1 cellular context compared by ENCODE assay signal in the genomic region with DNA sequence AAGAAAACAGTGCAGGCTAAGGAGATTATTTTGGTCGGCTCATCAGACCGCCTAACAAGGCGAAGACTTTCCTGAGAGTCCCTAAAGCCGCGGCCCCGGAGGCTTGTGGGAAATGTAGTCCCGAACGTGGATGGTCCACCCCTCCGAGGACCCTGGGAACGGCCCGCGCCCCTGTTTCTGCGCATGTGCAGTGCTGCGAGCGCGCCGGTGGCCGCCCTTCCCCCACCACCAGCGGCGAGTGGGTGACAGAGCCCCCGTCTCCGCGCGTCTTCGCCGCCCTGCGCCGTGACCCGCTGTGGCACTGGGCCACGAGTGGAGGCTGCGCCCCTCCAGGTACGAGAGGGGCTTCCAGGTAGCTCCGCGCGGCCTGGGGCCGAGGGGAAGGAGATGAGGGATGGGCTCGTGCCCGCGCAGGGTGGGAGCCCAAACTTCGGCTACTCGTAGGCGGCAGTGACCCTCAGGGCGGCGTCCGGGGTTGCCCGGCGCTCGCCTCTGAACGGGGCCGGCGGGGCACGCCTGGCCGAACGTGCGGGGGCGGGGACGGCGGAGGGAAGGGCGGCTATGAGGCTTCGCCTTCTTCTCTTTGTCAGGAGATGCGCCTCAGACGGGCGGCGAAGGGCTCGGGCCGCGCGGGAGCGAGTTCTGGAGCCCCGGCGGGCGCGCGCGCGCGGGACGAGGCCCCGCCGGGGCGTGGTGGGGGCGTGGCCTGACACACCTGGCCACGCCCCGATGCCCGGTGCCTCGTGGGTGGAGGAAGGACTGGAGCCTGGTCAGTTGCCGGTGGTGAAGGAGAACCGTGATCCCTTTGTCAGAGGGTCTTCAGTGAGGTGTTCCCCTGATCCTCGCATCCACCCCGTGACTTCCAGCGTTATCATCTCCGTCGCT.
TF ChIP-seq lines count a peak whose summit lies in the region.

A gene (plus strand): TSS at position 214 of the 885 bp plus-strand sequence. CDS start 4,428 bp downstream, outside the sequence.

TF ChIP-seq in K562, 482 proteins besides CTCF, POLR2A, EP300 and RAD21 (continued from another document and continues in another):
- TF ChIP-seq GABPB1 (CRISPR knock-in tag; IDR thresholded peaks at IDR 0.05) = peak; percentile 83
- 0 out of 2 replicates have a peak, but pooled peaks have one; percentile 44 for TF ChIP-seq KLF13 (tag; IDR thresholded peaks at IDR 0.05; ENCODE audit: borderline replicate concordance, low read depth)
- peak; percentile 25 for TF ChIP-seq POU5F1 (IDR thresholded peaks at IDR 0.05; ENCODE audit: borderline replicate concordance, low read depth, low read length, partially characterized antibody)
- TF ChIP-seq RBFOX2 (IDR thresholded peaks at IDR 0.05; ENCODE audit: low read depth, low read length) = peak; percentile 88
- TF ChIP-seq, protein P1, sequence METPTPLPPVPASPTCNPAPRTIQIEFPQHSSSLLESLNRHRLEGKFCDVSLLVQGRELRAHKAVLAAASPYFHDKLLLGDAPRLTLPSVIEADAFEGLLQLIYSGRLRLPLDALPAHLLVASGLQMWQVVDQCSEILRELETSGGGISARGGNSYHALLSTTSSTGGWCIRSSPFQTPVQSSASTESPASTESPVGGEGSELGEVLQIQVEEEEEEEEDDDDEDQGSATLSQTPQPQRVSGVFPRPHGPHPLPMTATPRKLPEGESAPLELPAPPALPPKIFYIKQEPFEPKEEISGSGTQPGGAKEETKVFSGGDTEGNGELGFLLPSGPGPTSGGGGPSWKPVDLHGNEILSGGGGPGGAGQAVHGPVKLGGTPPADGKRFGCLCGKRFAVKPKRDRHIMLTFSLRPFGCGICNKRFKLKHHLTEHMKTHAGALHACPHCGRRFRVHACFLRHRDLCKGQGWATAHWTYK (CRISPR knock-in tag; IDR thresholded peaks at IDR 0.05) = peak; percentile 72; the same call in 1 of the 2 replicates
- no peak for TF ChIP-seq ETV1 (tag; conservative IDR thresholded peaks at IDR 0.05; ENCODE audit: low read depth)
- peak; percentile 86 for TF ChIP-seq ZBTB7A (IDR thresholded peaks at IDR 0.05; ENCODE audit: borderline replicate concordance, control insufficient read depth, low read depth, low read length)
- TF ChIP-seq FOXA3 (CRISPR knock-in tag; conservative IDR thresholded peaks at IDR 0.05 in 1 of 2, IDR thresholded peaks at IDR 0.05 in 1 of 2) = no peak
- TF ChIP-seq ZNF766 (CRISPR knock-in tag; conservative IDR thresholded peaks at IDR 0.05) = peak; percentile 45; the same call in 1 of the 2 replicates
- TF ChIP-seq C11orf30 (IDR thresholded peaks at IDR 0.05; ENCODE audit: low read depth) = no peak
- TF ChIP-seq CBX3 (IDR thresholded peaks at IDR 0.05; ENCODE audit: borderline replicate concordance in 1 of 2, low read length in 2 of 2) = peak in 1 of 2 experiments; percentile 57; a peak in 1 of 3 replicates
- TF ChIP-seq ERF (CRISPR knock-in tag; IDR thresholded peaks at IDR 0.05) = 0 out of 2 replicates have a peak, but pooled peaks have one; percentile 59
- TF ChIP-seq, protein P2, sequence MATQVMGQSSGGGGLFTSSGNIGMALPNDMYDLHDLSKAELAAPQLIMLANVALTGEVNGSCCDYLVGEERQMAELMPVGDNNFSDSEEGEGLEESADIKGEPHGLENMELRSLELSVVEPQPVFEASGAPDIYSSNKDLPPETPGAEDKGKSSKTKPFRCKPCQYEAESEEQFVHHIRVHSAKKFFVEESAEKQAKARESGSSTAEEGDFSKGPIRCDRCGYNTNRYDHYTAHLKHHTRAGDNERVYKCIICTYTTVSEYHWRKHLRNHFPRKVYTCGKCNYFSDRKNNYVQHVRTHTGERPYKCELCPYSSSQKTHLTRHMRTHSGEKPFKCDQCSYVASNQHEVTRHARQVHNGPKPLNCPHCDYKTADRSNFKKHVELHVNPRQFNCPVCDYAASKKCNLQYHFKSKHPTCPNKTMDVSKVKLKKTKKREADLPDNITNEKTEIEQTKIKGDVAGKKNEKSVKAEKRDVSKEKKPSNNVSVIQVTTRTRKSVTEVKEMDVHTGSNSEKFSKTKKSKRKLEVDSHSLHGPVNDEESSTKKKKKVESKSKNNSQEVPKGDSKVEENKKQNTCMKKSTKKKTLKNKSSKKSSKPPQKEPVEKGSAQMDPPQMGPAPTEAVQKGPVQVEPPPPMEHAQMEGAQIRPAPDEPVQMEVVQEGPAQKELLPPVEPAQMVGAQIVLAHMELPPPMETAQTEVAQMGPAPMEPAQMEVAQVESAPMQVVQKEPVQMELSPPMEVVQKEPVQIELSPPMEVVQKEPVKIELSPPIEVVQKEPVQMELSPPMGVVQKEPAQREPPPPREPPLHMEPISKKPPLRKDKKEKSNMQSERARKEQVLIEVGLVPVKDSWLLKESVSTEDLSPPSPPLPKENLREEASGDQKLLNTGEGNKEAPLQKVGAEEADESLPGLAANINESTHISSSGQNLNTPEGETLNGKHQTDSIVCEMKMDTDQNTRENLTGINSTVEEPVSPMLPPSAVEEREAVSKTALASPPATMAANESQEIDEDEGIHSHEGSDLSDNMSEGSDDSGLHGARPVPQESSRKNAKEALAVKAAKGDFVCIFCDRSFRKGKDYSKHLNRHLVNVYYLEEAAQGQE (CRISPR knock-in tag; IDR thresholded peaks at IDR 0.05; ENCODE audit: low read depth) = peak; percentile 72; the same call in 1 of the 2 replicates
- TF ChIP-seq JUND (IDR thresholded peaks at IDR 0.05; ENCODE audit: borderline replicate concordance, low read depth, low read length) = peak; percentile 19; the same call in 1 of the 2 replicates
- TF ChIP-seq JUND (tag; IDR thresholded peaks at IDR 0.05; ENCODE audit: borderline replicate concordance, low read depth, low read length) = no peak; the same call in 2 of the 3 replicates
- TF ChIP-seq, protein P3, sequence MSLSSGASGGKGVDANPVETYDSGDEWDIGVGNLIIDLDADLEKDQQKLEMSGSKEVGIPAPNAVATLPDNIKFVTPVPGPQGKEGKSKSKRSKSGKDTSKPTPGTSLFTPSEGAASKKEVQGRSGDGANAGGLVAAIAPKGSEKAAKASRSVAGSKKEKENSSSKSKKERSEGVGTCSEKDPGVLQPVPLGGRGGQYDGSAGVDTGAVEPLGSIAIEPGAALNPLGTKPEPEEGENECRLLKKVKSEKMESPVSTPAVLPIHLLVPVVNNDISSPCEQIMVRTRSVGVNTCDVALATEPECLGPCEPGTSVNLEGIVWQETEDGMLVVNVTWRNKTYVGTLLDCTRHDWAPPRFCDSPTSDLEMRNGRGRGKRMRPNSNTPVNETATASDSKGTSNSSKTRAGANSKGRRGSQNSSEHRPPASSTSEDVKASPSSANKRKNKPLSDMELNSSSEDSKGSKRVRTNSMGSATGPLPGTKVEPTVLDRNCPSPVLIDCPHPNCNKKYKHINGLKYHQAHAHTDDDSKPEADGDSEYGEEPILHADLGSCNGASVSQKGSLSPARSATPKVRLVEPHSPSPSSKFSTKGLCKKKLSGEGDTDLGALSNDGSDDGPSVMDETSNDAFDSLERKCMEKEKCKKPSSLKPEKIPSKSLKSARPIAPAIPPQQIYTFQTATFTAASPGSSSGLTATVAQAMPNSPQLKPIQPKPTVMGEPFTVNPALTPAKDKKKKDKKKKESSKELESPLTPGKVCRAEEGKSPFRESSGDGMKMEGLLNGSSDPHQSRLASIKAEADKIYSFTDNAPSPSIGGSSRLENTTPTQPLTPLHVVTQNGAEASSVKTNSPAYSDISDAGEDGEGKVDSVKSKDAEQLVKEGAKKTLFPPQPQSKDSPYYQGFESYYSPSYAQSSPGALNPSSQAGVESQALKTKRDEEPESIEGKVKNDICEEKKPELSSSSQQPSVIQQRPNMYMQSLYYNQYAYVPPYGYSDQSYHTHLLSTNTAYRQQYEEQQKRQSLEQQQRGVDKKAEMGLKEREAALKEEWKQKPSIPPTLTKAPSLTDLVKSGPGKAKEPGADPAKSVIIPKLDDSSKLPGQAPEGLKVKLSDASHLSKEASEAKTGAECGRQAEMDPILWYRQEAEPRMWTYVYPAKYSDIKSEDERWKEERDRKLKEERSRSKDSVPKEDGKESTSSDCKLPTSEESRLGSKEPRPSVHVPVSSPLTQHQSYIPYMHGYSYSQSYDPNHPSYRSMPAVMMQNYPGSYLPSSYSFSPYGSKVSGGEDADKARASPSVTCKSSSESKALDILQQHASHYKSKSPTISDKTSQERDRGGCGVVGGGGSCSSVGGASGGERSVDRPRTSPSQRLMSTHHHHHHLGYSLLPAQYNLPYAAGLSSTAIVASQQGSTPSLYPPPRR (CRISPR knock-in tag; IDR thresholded peaks at IDR 0.05; ENCODE audit: borderline replicate concordance) = 0 out of 2 replicates have a peak, but pooled peaks have one; percentile 26
- TF ChIP-seq, protein P4, sequence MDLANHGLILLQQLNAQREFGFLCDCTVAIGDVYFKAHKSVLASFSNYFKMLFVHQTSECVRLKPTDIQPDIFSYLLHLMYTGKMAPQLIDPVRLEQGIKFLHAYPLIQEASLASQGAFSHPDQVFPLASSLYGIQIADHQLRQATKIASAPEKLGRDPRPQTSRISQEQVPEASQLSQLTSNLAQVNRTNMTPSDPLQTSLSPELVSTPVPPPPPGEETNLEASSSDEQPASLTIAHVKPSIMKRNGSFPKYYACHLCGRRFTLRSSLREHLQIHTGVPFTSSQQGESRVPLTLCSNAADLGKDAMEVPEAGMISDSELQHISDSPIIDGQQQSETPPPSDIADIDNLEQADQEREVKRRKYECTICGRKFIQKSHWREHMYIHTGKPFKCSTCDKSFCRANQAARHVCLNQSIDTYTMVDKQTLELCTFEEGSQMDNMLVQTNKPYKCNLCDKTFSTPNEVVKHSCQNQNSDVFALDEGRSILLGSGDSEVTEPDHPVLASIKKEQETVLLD (IDR thresholded peaks at IDR 0.05) = 0 out of 2 replicates have a peak, but pooled peaks have one; percentile 40
- TF ChIP-seq GATAD2B (IDR thresholded peaks at IDR 0.05; ENCODE audit: borderline replicate concordance) = peak; percentile 32; the same call in 1 of the 2 replicates
- no peak for TF ChIP-seq HNRNPK (IDR thresholded peaks at IDR 0.05; ENCODE audit: low read depth, low read length, poor library complexity, severe bottlenecking)
- TF ChIP-seq, protein P5, sequence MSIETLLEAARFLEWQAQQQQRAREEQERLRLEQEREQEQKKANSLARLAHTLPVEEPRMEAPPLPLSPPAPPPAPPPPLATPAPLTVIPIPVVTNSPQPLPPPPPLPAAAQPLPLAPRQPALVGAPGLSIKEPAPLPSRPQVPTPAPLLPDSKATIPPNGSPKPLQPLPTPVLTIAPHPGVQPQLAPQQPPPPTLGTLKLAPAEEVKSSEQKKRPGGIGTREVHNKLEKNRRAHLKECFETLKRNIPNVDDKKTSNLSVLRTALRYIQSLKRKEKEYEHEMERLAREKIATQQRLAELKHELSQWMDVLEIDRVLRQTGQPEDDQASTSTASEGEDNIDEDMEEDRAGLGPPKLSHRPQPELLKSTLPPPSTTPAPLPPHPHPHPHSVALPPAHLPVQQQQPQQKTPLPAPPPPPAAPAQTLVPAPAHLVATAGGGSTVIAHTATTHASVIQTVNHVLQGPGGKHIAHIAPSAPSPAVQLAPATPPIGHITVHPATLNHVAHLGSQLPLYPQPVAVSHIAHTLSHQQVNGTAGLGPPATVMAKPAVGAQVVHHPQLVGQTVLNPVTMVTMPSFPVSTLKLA (conservative IDR thresholded peaks at IDR 0.05) = peak; percentile 79 to 83
- TF ChIP-seq, protein P6, sequence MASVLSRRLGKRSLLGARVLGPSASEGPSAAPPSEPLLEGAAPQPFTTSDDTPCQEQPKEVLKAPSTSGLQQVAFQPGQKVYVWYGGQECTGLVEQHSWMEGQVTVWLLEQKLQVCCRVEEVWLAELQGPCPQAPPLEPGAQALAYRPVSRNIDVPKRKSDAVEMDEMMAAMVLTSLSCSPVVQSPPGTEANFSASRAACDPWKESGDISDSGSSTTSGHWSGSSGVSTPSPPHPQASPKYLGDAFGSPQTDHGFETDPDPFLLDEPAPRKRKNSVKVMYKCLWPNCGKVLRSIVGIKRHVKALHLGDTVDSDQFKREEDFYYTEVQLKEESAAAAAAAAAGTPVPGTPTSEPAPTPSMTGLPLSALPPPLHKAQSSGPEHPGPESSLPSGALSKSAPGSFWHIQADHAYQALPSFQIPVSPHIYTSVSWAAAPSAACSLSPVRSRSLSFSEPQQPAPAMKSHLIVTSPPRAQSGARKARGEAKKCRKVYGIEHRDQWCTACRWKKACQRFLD (CRISPR knock-in tag; IDR thresholded peaks at IDR 0.05) = no peak
- no peak for TF ChIP-seq PRMT5 (CRISPR knock-in tag; IDR thresholded peaks at IDR 0.05)
- peak in 1 of 2 experiments; percentile 46; a peak in 2 of 4 replicates for TF ChIP-seq TRIM24 (IDR thresholded peaks at IDR 0.05)
- TF ChIP-seq POLR2G (IDR thresholded peaks at IDR 0.05; ENCODE audit: low read depth, low read length) = peak; percentile 91
- TF ChIP-seq ETV5 (CRISPR knock-in tag; IDR thresholded peaks at IDR 0.05; ENCODE audit: low read depth) = peak; percentile 67
- peak; percentile 24 for TF ChIP-seq TAF1 (IDR thresholded peaks at IDR 0.05; ENCODE audit: control insufficient read depth, extremely low read depth, insufficient read depth, low read length, severe bottlenecking)
- no peak for TF ChIP-seq GATA2 (CRISPR knock-in tag; IDR thresholded peaks at IDR 0.05)
- 0 out of 2 replicates have a peak, but pooled peaks have one; percentile 65 for TF ChIP-seq ZBTB1 (CRISPR knock-in tag; IDR thresholded peaks at IDR 0.05; ENCODE audit: borderline replicate concordance, low read depth)
- TF ChIP-seq SREBF1 (IDR thresholded peaks at IDR 0.05; ENCODE audit: borderline replicate concordance, low read depth, low read length) = 0 out of 2 replicates have a peak, but pooled peaks have one; percentile 41
- peak; percentile 40; the same call in 1 of the 2 replicates for TF ChIP-seq CREM (IDR thresholded peaks at IDR 0.05; ENCODE audit: low read depth)
- TF ChIP-seq TSC22D4 (tag; IDR thresholded peaks at IDR 0.05) = no peak
- TF ChIP-seq NR2C1 (IDR thresholded peaks at IDR 0.05) = no peak
- peak; percentile 40; the same call in 1 of the 2 replicates for TF ChIP-seq NR2C1 (tag; IDR thresholded peaks at IDR 0.05)
- peak; percentile 77 for TF ChIP-seq CXXC5 (CRISPR knock-in tag; IDR thresholded peaks at IDR 0.05)
- TF ChIP-seq YY1 (IDR thresholded peaks at IDR 0.05; ENCODE audit: borderline replicate concordance in 1 of 3, control insufficient read depth in 1 of 3, extremely low read depth in 1 of 3, insufficient read depth in 3 of 3, insufficient read length in 1 of 3, insufficient replicate concordance in 2 of 3, low read depth in 1 of 3, low read length in 2 of 3) = peak in 1 of 3 experiments; percentile 63
- TF ChIP-seq NR2F6 (CRISPR knock-in tag; IDR thresholded peaks at IDR 0.05) = no peak
- peak; percentile 39 for TF ChIP-seq KDM5B (IDR thresholded peaks at IDR 0.05; ENCODE audit: insufficient replicate concordance, low read depth, low read length)
- peak; percentile 68 for TF ChIP-seq RNF2 (IDR thresholded peaks at IDR 0.05)
- no peak for TF ChIP-seq EZH2 (IDR thresholded peaks at IDR 0.05; ENCODE audit: borderline replicate concordance, low read depth, low read length)
